ENCODE assay signal across 14 cellular contexts in genomic region chr7:28984219-28984618, GRCh38. TPM values are rescaled to one million over a fixed set of nuclear protein-coding genes. Genes with fewer than 3 reads are reported as not detected.
DNase-seq lines count a peak whose midpoint lies in the region; ATAC-seq and TF ChIP-seq lines count a peak whose summit lies in the region.
"Had no signal": no experiment of that assay in that cellular context is flagged by ENCODE, and none has a peak within 500 bp of the region (broad histone marks: within the 10 kb centered on the region; RNA-seq: fewer than 3 reads in every experiment).

No MANE protein-coding gene starts in this region.

- ATAC-seq in SK-N-SH treated with all-trans-retinoic acid at 6 μM for 48 hours, result peak; percentile 53
- no peak for ATAC-seq in HG03521 (IDR thresholded peaks at IDR 0.05; ENCODE audit: unreplicated experiment)

- H3K9me3 ChIP-seq in HUES64 (ENCODE audit: insufficient read depth, low read depth, low read length) (no peaks in the 10 kb centered on the region), skeletal muscle satellite cell (replicated peaks; ENCODE audit: low read length) (no peaks in the 10 kb centered on the region)
- H3K9me3 ChIP-seq: colonic mucosa, psoas muscle had no signal

- peak overlapping the region; percentile 5 for H3K4me2 ChIP-seq in skeletal muscle satellite cell (ENCODE audit: low read length)

- H3K4me1 ChIP-seq in HUES64 (ENCODE audit: insufficient read depth, low read length) (peaks cover 41% of the 10 kb centered on the region), skeletal muscle satellite cell (ENCODE audit: control insufficient read depth, insufficient read depth, low read length) (peaks cover 47% of the 10 kb centered on the region)
- H3K4me1 ChIP-seq: colonic mucosa had no signal

- H3K36me3 ChIP-seq in HUES64 (ENCODE audit: insufficient read depth, low read length) (no peaks in the 10 kb centered on the region), skeletal muscle satellite cell (ENCODE audit: insufficient read depth, low read length) (no peaks in the 10 kb centered on the region)
- H3K36me3 ChIP-seq: colonic mucosa had no signal

- POLR2A ChIA-PET in HEK293T (lab: Yijun Ruan, JAX), result no interaction called here

- H3K9ac ChIP-seq in HUES64 (ENCODE audit: low read depth, low read length), result peak overlapping the region; percentile 11; the same call in 1 of the 2 replicates
- no peak overlapping the region for H3K9ac ChIP-seq in skeletal muscle satellite cell (ENCODE audit: low read depth, low read length)

- peak overlapping the region; percentile 72 for H3K27ac ChIP-seq in HUES64 (ENCODE audit: low read depth, low read length)
- H3K27ac ChIP-seq: colonic mucosa, epithelial cell of prostate had no signal

- DNase-seq in islet precursor cell (peak; percentile 54), HEK293T (ENCODE audit: extremely low spot score) (no peak), NCI-H2081 (lab: John Stamatoyannopoulos, UW) (no peak), NCI-H2227 treated with DMSO at 0.1 percent for 48 hours (lab: John Stamatoyannopoulos, UW) (no peak)
- DNase-seq: Kasumi-1; NK-92 treated with Interleukin-12 subunit alpha and Interleukin-12 subunit beta, amount 100 ng/mL, for 24 hours had no signal

- no peak overlapping the region for H3K4me3 ChIP-seq in HUES64 (ENCODE audit: low read length)
- H3K4me3 ChIP-seq in skeletal muscle satellite cell (ENCODE audit: low read length), result no peak overlapping the region
- H3K4me3 ChIP-seq: colonic mucosa had no signal

- H3K27me3 ChIP-seq in HUES64 (ENCODE audit: insufficient read depth, low read length) (no peaks in the 10 kb centered on the region), skeletal muscle satellite cell (ENCODE audit: control insufficient read depth, insufficient read depth, low read length) (no peaks in the 10 kb centered on the region)
- H3K27me3 ChIP-seq: colonic mucosa had no signal

- CTCF ChIA-PET in HEK293T (lab: Yijun Ruan, JAX), result interaction anchor here (1.0 kb wide), 1 partner anchor 57 kb away, joined by 3 read pairs; no protein-coding TSS in a partner anchor

TF ChIP-seq in SK-N-SH treated with all-trans-retinoic acid at 6 μM for 48 hours, 23 proteins besides CTCF, POLR2A, EP300 and RAD21 (continues in another document):
- TF ChIP-seq ZFP3 (CRISPR knock-in tag; IDR thresholded peaks at IDR 0.05) (no peak), TCF4 (CRISPR knock-in tag; IDR thresholded peaks at IDR 0.05; ENCODE audit: borderline replicate concordance) (no peak), BACH2 (CRISPR knock-in tag; IDR thresholded peaks at IDR 0.05; ENCODE audit: borderline replicate concordance) (no peak), ARNTL (CRISPR knock-in tag; IDR thresholded peaks at IDR 0.05; ENCODE audit: borderline replicate concordance, low read depth) (no peak), ZC3H10 (CRISPR knock-in tag; IDR thresholded peaks at IDR 0.05) (no peak), TSHZ2 (CRISPR knock-in tag; IDR thresholded peaks at IDR 0.05) (no peak)
- TF ChIP-seq, protein P1, sequence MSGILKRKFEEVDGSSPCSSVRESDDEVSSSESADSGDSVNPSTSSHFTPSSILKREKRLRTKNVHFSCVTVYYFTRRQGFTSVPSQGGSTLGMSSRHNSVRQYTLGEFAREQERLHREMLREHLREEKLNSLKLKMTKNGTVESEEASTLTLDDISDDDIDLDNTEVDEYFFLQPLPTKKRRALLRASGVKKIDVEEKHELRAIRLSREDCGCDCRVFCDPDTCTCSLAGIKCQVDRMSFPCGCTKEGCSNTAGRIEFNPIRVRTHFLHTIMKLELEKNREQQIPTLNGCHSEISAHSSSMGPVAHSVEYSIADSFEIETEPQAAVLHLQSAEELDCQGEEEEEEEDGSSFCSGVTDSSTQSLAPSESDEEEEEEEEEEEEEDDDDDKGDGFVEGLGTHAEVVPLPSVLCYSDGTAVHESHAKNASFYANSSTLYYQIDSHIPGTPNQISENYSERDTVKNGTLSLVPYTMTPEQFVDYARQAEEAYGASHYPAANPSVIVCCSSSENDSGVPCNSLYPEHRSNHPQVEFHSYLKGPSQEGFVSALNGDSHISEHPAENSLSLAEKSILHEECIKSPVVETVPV (CRISPR knock-in tag; IDR thresholded peaks at IDR 0.05), result no peak

TF ChIP-seq in HEK293T, 16 proteins besides CTCF, POLR2A, EP300 and RAD21:
- TF ChIP-seq LEF1 (IDR thresholded peaks at IDR 0.05; ENCODE audit: borderline replicate concordance) (no peak), ELF4 (IDR thresholded peaks at IDR 0.05) (no peak), L3MBTL2 (conservative IDR thresholded peaks at IDR 0.05) (no peak)

RNA-seq across cellular contexts. Expression of gene TRIL, which starts 26.1 kb away (rescaled TPM):
- polyA plus RNA-seq in HUES64 (2013, experiment 1 of 2), result 9.0 TPM
- 13.6 TPM for polyA plus RNA-seq in HUES64 (2013, experiment 2 of 2)
- under 0.01 TPM in 2 replicates for total RNA-seq in skeletal muscle satellite cell (2012; rRNA removed)
- total RNA-seq: activated CD8-positive, alpha-beta memory T cell treated with anti-CD3 and anti-CD28 coated beads for 36 hours had no signal
